25 cellular contexts compared by ENCODE assay signal in the genomic region with DNA sequence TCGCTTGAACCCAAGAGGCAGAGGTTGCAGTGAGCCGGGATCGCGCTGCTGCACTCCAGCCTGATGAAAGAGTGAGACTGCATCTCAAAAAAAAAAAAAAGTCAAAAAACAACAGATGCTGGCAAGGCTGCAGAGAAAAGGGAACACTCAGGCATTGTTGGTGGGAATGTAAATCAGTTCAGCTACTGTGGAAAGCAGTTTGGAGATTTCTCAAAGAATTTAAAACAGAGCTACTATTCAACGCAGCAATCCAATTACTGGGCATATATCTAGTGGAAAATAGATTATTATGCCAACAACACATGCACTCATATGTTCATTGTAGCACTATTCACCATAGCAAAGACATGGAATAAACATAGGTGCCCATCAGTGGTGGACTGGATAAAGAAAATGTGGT.
"Had no signal": no experiment of that assay in that cellular context is flagged by ENCODE, and none has a peak within 500 bp of the region (broad histone marks: within the 10 kb centered on the region; RNA-seq: fewer than 3 reads in every experiment).

No MANE protein-coding gene starts in this region.

- H3K36me3 ChIP-seq: ascending aorta, breast epithelium, cardiac muscle cell, colonic mucosa had no signal

- H3K27me3 ChIP-seq: ascending aorta, breast epithelium, cardiac muscle cell, colonic mucosa, esophagus squamous epithelium, heart left ventricle had no signal

- DNase-seq: activated CD4-positive, alpha-beta memory T cell treated with anti-CD3 and anti-CD28 coated beads, Interleukin-2, amount 10 ng/mL, durations not matched to agents 7 days and 5 days; activated CD4-positive, alpha-beta T cell treated with anti-CD3 and anti-CD28 coated beads for 1 hour; activated CD4-positive, alpha-beta T cell treated with anti-CD3 and anti-CD28 coated beads for 4 hours; activated CD4-positive, alpha-beta T cell treated with anti-CD3 and anti-CD28 coated beads, Interleukin-2, amount 10 ng/mL, durations not matched to agents 7 days and 5 days; activated CD4-positive, alpha-beta T cell treated with anti-CD3 and anti-CD28 coated beads, Interleukin-2, amount 50 U/mL, for 4 hours; activated effector memory CD4-positive, alpha-beta T cell treated with Interleukin-2 at 50 U/mL for 16 hours; activated gamma-delta T cell treated with Interleukin-2 at 50 U/mL for 16 hours; activated naive CD4-positive, alpha-beta T cell treated with anti-CD3 and anti-CD28 coated beads for 36 hours; activated naive CD8-positive, alpha-beta T cell treated with anti-CD3 and anti-CD28 coated beads, Interleukin-2, amount 10 ng/mL, durations not matched to agents 7 days and 5 days; activated T-cell treated with anti-CD3 and anti-CD28 coated beads, Interleukin-2, amount 50 U/mL, for 4 hours; central memory CD4-positive, alpha-beta T cell; cerebellar nuclear complex; colonic mucosa; effector CD8-positive, alpha-beta T cell; esophagus squamous epithelium; glutamatergic neuron; heart left ventricle; T-helper 2 cell had no signal

- H3K27me3 Mint-ChIP-seq: activated naive CD8-positive, alpha-beta T cell treated with anti-CD3 and anti-CD28 coated beads, Interleukin-2, amount 10 ng/mL, durations not matched to agents 7 days and 5 days; activated T-helper 17 cell treated with anti-CD3 and anti-CD28 coated beads, Interleukin-2, amount 50 U/mL, for 72 hours; brain had no signal

- H3K4me3 Mint-ChIP-seq: activated CD4-positive, alpha-beta memory T cell treated with anti-CD3 and anti-CD28 coated beads, Interleukin-2, amount 10 ng/mL, durations not matched to agents 7 days and 5 days; activated CD4-positive, alpha-beta T cell treated with anti-CD3 and anti-CD28 coated beads, Interleukin-2, amount 10 ng/mL, durations not matched to agents 7 days and 5 days; activated naive CD4-positive, alpha-beta T cell treated with anti-CD3 and anti-CD28 coated beads for 36 hours; activated naive CD8-positive, alpha-beta T cell treated with anti-CD3 and anti-CD28 coated beads, Interleukin-2, amount 10 ng/mL, durations not matched to agents 7 days and 5 days; activated T-cell treated with anti-CD3 and anti-CD28 coated beads, Interleukin-2, amount 50 U/mL, for 4 hours; activated T-helper 17 cell treated with anti-CD3 and anti-CD28 coated beads, Interleukin-2, amount 50 U/mL, for 72 hours; brain had no signal

- ATAC-seq: activated naive CD4-positive, alpha-beta T cell treated with anti-CD3 and anti-CD28 coated beads, Interleukin-2, amount 50 U/mL, for 72 hours; activated T-cell treated with anti-CD3 and anti-CD28 coated beads, Interleukin-2, amount 50 U/mL, for 4 hours; activated T-helper 17 cell treated with anti-CD3 and anti-CD28 coated beads, Interleukin-2, amount 50 U/mL, for 72 hours; heart left ventricle had no signal

- H3K9me3 Mint-ChIP-seq: activated CD4-positive, alpha-beta memory T cell treated with anti-CD3 and anti-CD28 coated beads, Interleukin-2, amount 10 ng/mL, durations not matched to agents 7 days and 5 days; activated CD4-positive, alpha-beta T cell treated with anti-CD3 and anti-CD28 coated beads, Interleukin-2, amount 10 ng/mL, durations not matched to agents 7 days and 5 days; activated naive CD8-positive, alpha-beta T cell treated with anti-CD3 and anti-CD28 coated beads, Interleukin-2, amount 10 ng/mL, durations not matched to agents 7 days and 5 days; activated T-cell treated with anti-CD3 and anti-CD28 coated beads, Interleukin-2, amount 50 U/mL, for 4 hours; activated T-helper 17 cell treated with anti-CD3 and anti-CD28 coated beads, Interleukin-2, amount 50 U/mL, for 72 hours had no signal

- H3K36me3 Mint-ChIP-seq: activated naive CD4-positive, alpha-beta T cell treated with anti-CD3 and anti-CD28 coated beads, Interleukin-2, amount 50 U/mL, for 72 hours; activated naive CD8-positive, alpha-beta T cell treated with anti-CD3 and anti-CD28 coated beads, Interleukin-2, amount 10 ng/mL, durations not matched to agents 7 days and 5 days had no signal

- H3K4me3 ChIP-seq: ascending aorta, breast epithelium, cardiac muscle cell, colonic mucosa, esophagus squamous epithelium, heart left ventricle had no signal

- H3K9me3 ChIP-seq: ascending aorta, breast epithelium, colonic mucosa, esophagus squamous epithelium had no signal

- H3K4me1 ChIP-seq: breast epithelium, colonic mucosa had no signal

- H3K27ac Mint-ChIP-seq: activated CD4-positive, alpha-beta memory T cell treated with anti-CD3 and anti-CD28 coated beads, Interleukin-2, amount 10 ng/mL, durations not matched to agents 7 days and 5 days; activated CD4-positive, alpha-beta T cell treated with anti-CD3 and anti-CD28 coated beads, Interleukin-2, amount 10 ng/mL, durations not matched to agents 7 days and 5 days; activated naive CD4-positive, alpha-beta T cell treated with anti-CD3 and anti-CD28 coated beads for 36 hours; activated naive CD4-positive, alpha-beta T cell treated with anti-CD3 and anti-CD28 coated beads, Interleukin-2, amount 50 U/mL, for 72 hours; activated naive CD8-positive, alpha-beta T cell treated with anti-CD3 and anti-CD28 coated beads, Interleukin-2, amount 10 ng/mL, durations not matched to agents 7 days and 5 days; activated T-helper 17 cell treated with anti-CD3 and anti-CD28 coated beads, Interleukin-2, amount 50 U/mL, for 72 hours; brain had no signal

- H3K4me1 Mint-ChIP-seq: activated naive CD8-positive, alpha-beta T cell treated with anti-CD3 and anti-CD28 coated beads, Interleukin-2, amount 10 ng/mL, durations not matched to agents 7 days and 5 days; activated T-helper 17 cell treated with anti-CD3 and anti-CD28 coated beads, Interleukin-2, amount 50 U/mL, for 72 hours had no signal

- H3K27ac ChIP-seq: ascending aorta, breast epithelium, cardiac muscle cell, colonic mucosa, epithelial cell of prostate, esophagus squamous epithelium, heart left ventricle had no signal
